12 cellular contexts compared by ENCODE assay signal in genomic region chr5:132471944-132472343, GRCh38. TPM values are rescaled to one million over a fixed set of nuclear protein-coding genes. Genes with fewer than 3 reads are reported as not detected.
A peak's percentile ranks its signal among the peaks of the same experiment; 100 is the strongest.
DNase-seq lines count a peak whose midpoint lies in the region; ATAC-seq, FAIRE-seq and TF ChIP-seq lines count a peak whose summit lies in the region.
"Had no signal": no experiment of that assay in that cellular context is flagged by ENCODE, and none has a peak within 500 bp of the region (broad histone marks: within the 10 kb centered on the region; RNA-seq: fewer than 3 reads in every experiment).

No MANE protein-coding gene starts in this region.

- H3K27me3 ChIP-seq in small intestine (ENCODE audit: control insufficient read depth in 2 of 2, insufficient read depth in 2 of 2, low read length in 2 of 2): no peaks in the 10 kb centered on the region

- H3K4me3 Mint-ChIP-seq in chondrocyte (ENCODE audit: unreplicated experiment): no peak overlapping the region

- TF ChIP-seq CTCF in chondrocyte (IDR thresholded peaks at IDR 0.05): no peak

- DNase-seq in activated CD4-positive, CD25-positive, alpha-beta regulatory T cell treated with anti-CD3 and anti-CD28 coated beads, Interleukin-2, amount 50 U/mL, for 72 hours: peak; percentile 27
- peak; percentile 80 for DNase-seq in RPMI7951 (ENCODE audit: low read depth)
- peak; percentile 56 for DNase-seq in chondrocyte (ENCODE audit: low spot score)
- no peak for DNase-seq in small intestine
- no peak for DNase-seq in Right ventricle myocardium inferior (ENCODE audit: missing footprints)
- no peak for DNase-seq in frontal cortex (ENCODE audit: low spot score in 2 of 2)
- DNase-seq: psoas muscle, Right ventricle myocardium superior had no signal

- peaks cover 37% of the 10 kb centered on the region for H3K4me1 Mint-ChIP-seq in chondrocyte (ENCODE audit: low read depth)

- H3K27ac Mint-ChIP-seq in chondrocyte (ENCODE audit: unreplicated experiment): no peak overlapping the region

- H3K9me3 Mint-ChIP-seq in chondrocyte (ENCODE audit: low read depth): peaks cover 7% of the 10 kb centered on the region

- H3K4me3 ChIP-seq in small intestine (ENCODE audit: low read depth in 1 of 2, low read length in 2 of 2): no peak overlapping the region
- H3K4me3 ChIP-seq: psoas muscle had no signal

- no peaks in the 10 kb centered on the region for H3K36me3 ChIP-seq in small intestine (ENCODE audit: control insufficient read depth in 2 of 2, insufficient read depth in 2 of 2, low read length in 2 of 2)

- peak overlapping the region; percentile 43 to 50 for H3K27ac ChIP-seq in small intestine (ENCODE audit: low read depth in 1 of 2, low read length in 1 of 2)
- H3K27ac ChIP-seq: psoas muscle had no signal

- 70 to 88% (median 82%) methylated on average over 7 of the region's 7 CpGs for whole genome bisulfite sequencing in small intestine, 3 donors

- H3K27me3 Mint-ChIP-seq in chondrocyte (ENCODE audit: low read depth): no peaks in the 10 kb centered on the region

- FAIRE-seq in small intestine (lab: Jason Lieb, UNC) (no peak), frontal cortex (lab: Jason Lieb, UNC) (no peak)
- FAIRE-seq: A204.1, endometrium had no signal

- H3K9me3 ChIP-seq in small intestine (ENCODE audit: control insufficient read depth, low read depth): no peaks in the 10 kb centered on the region
- H3K9me3 ChIP-seq: psoas muscle had no signal

- ATAC-seq in activated CD4-positive, CD25-positive, alpha-beta regulatory T cell treated with anti-CD3 and anti-CD28 coated beads, Interleukin-2, amount 50 U/mL, for 24 hours: no peak
- ATAC-seq in Right ventricle myocardium inferior (no peak), HG03097 (IDR thresholded peaks at IDR 0.05; ENCODE audit: low FRiP score, unreplicated experiment) (no peak)
- ATAC-seq: psoas muscle had no signal

- intact Hi-C loops in Right ventricle myocardium inferior (cut with DNase I): no loop called here

- peaks cover 26 to 41% of the 10 kb centered on the region in 2 donors for H3K4me1 ChIP-seq in small intestine (ENCODE audit: control insufficient read depth in 2 of 2, insufficient read depth in 1 of 2, low read depth in 1 of 2, low read length in 1 of 2)

- peaks cover 3% of the 10 kb centered on the region for H3K36me3 Mint-ChIP-seq in chondrocyte (ENCODE audit: low read depth)

RNA-seq across cellular contexts. Expression of gene IRF1, which starts 18.6 kb away (rescaled TPM):
- total RNA-seq in RPMI7951 (2014; rRNA removed; shearing (Covaris generic)): 34.1 and 42.1 TPM in 2 replicates
- total RNA-seq in chondrocyte: 10.8 to 17.8 TPM (median 16.3 TPM) in 3 replicates
- 10 to 100 TPM; 51.7 to 64.1 (median 54.0) TPM for polyA plus RNA-seq in small intestine
- total RNA-seq in Right ventricle myocardium inferior: 12.7 TPM
- total RNA-seq in frontal cortex: 1.2 TPM

Comparison
In these comparisons a context has a peak if more than half of its experiments do, and no peak if none do; other contexts are left out.
1. DNase-seq: peak in activated CD4-positive, CD25-positive, alpha-beta regulatory T cell treated with anti-CD3 and anti-CD28 coated beads, Interleukin-2, amount 50 U/mL, for 72 hours (single experiment), RPMI7951 (single experiment) and chondrocyte (single experiment); none in small intestine (single experiment), Right ventricle myocardium inferior (single experiment) and frontal cortex (0 of 2).